ENCODE assay signal across 2 cellular contexts in the genomic region with DNA sequence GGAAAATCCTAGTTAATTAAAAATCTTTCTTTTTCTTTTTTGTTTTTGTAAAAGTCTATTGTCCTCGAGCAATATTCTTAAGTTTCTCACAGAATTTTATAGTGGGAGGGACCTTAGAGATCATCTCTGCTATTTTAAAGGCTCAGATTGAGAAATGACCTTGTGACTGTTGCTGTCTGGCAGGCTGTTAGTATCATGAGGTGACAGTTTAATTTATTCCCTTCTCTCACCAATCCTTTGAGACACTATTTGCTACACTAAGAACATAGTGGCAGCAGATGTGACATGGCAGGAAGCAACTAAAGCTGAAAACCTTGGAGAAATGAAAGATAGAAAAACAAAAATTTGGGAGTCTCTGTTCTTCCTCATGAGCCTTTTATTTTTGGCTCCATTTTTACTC.
A peak's percentile ranks its signal among the peaks of the same experiment; 100 is the strongest.
TF ChIP-seq lines count a peak whose summit lies in the region.

No MANE protein-coding gene starts in this region.

TF ChIP-seq in HEK293T, 16 proteins besides CTCF, POLR2A, EP300 and RAD21 (continued from another document):
- TF ChIP-seq, protein P1, sequence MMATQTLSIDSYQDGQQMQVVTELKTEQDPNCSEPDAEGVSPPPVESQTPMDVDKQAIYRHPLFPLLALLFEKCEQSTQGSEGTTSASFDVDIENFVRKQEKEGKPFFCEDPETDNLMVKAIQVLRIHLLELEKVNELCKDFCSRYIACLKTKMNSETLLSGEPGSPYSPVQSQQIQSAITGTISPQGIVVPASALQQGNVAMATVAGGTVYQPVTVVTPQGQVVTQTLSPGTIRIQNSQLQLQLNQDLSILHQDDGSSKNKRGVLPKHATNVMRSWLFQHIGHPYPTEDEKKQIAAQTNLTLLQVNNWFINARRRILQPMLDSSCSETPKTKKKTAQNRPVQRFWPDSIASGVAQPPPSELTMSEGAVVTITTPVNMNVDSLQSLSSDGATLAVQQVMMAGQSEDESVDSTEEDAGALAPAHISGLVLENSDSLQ (IDR thresholded peaks at IDR 0.05) = peak; percentile 65
- TF ChIP-seq HDGF (IDR thresholded peaks at IDR 0.05; ENCODE audit: borderline replicate concordance) = no peak
- TF ChIP-seq ELF4 (IDR thresholded peaks at IDR 0.05) = no peak
- no peak for TF ChIP-seq SUZ12 (IDR thresholded peaks at IDR 0.05)
- no peak for TF ChIP-seq FOXA1 (IDR thresholded peaks at IDR 0.05)
- TF ChIP-seq NFRKB (IDR thresholded peaks at IDR 0.05) = no peak

TF ChIP-seq in WTC11, 78 proteins besides CTCF, POLR2A, EP300 and RAD21:
- TF ChIP-seq, protein P2, sequence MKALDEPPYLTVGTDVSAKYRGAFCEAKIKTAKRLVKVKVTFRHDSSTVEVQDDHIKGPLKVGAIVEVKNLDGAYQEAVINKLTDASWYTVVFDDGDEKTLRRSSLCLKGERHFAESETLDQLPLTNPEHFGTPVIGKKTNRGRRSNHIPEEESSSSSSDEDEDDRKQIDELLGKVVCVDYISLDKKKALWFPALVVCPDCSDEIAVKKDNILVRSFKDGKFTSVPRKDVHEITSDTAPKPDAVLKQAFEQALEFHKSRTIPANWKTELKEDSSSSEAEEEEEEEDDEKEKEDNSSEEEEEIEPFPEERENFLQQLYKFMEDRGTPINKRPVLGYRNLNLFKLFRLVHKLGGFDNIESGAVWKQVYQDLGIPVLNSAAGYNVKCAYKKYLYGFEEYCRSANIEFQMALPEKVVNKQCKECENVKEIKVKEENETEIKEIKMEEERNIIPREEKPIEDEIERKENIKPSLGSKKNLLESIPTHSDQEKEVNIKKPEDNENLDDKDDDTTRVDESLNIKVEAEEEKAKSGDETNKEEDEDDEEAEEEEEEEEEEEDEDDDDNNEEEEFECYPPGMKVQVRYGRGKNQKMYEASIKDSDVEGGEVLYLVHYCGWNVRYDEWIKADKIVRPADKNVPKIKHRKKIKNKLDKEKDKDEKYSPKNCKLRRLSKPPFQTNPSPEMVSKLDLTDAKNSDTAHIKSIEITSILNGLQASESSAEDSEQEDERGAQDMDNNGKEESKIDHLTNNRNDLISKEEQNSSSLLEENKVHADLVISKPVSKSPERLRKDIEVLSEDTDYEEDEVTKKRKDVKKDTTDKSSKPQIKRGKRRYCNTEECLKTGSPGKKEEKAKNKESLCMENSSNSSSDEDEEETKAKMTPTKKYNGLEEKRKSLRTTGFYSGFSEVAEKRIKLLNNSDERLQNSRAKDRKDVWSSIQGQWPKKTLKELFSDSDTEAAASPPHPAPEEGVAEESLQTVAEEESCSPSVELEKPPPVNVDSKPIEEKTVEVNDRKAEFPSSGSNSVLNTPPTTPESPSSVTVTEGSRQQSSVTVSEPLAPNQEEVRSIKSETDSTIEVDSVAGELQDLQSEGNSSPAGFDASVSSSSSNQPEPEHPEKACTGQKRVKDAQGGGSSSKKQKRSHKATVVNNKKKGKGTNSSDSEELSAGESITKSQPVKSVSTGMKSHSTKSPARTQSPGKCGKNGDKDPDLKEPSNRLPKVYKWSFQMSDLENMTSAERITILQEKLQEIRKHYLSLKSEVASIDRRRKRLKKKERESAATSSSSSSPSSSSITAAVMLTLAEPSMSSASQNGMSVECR (CRISPR knock-in tag; IDR thresholded peaks at IDR 0.05; ENCODE audit: borderline replicate concordance) = no peak
- TF ChIP-seq FOXK1 (CRISPR knock-in tag; IDR thresholded peaks at IDR 0.05) = no peak
- no peak for TF ChIP-seq SP1 (CRISPR knock-in tag; conservative IDR thresholded peaks at IDR 0.05)
- no peak for TF ChIP-seq GRHL2 (CRISPR knock-in tag; IDR thresholded peaks at IDR 0.05; ENCODE audit: insufficient replicate concordance, severe bottlenecking)
- no peak for TF ChIP-seq ZBTB21 (CRISPR knock-in tag; IDR thresholded peaks at IDR 0.05; ENCODE audit: borderline replicate concordance)
- TF ChIP-seq, protein P3, sequence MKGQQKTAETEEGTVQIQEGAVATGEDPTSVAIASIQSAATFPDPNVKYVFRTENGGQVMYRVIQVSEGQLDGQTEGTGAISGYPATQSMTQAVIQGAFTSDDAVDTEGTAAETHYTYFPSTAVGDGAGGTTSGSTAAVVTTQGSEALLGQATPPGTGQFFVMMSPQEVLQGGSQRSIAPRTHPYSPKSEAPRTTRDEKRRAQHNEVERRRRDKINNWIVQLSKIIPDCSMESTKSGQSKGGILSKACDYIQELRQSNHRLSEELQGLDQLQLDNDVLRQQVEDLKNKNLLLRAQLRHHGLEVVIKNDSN (CRISPR knock-in tag; IDR thresholded peaks at IDR 0.05) = no peak
- no peak for TF ChIP-seq ZNF671 (CRISPR knock-in tag; IDR thresholded peaks at IDR 0.05)
- no peak for TF ChIP-seq PRRX2 (CRISPR knock-in tag; IDR thresholded peaks at IDR 0.05)
- no peak for TF ChIP-seq TEAD1 (CRISPR knock-in tag; IDR thresholded peaks at IDR 0.05)
- TF ChIP-seq FOXP1 (CRISPR knock-in tag; IDR thresholded peaks at IDR 0.05; ENCODE audit: borderline replicate concordance) = no peak
- no peak for TF ChIP-seq ZNF396 (CRISPR knock-in tag; IDR thresholded peaks at IDR 0.05; ENCODE audit: borderline replicate concordance)
- TF ChIP-seq HMGA2 (CRISPR knock-in tag; IDR thresholded peaks at IDR 0.05) = no peak
- TF ChIP-seq, protein P4, sequence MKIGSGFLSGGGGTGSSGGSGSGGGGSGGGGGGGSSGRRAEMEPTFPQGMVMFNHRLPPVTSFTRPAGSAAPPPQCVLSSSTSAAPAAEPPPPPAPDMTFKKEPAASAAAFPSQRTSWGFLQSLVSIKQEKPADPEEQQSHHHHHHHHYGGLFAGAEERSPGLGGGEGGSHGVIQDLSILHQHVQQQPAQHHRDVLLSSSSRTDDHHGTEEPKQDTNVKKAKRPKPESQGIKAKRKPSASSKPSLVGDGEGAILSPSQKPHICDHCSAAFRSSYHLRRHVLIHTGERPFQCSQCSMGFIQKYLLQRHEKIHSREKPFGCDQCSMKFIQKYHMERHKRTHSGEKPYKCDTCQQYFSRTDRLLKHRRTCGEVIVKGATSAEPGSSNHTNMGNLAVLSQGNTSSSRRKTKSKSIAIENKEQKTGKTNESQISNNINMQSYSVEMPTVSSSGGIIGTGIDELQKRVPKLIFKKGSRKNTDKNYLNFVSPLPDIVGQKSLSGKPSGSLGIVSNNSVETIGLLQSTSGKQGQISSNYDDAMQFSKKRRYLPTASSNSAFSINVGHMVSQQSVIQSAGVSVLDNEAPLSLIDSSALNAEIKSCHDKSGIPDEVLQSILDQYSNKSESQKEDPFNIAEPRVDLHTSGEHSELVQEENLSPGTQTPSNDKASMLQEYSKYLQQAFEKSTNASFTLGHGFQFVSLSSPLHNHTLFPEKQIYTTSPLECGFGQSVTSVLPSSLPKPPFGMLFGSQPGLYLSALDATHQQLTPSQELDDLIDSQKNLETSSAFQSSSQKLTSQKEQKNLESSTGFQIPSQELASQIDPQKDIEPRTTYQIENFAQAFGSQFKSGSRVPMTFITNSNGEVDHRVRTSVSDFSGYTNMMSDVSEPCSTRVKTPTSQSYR (CRISPR knock-in tag; IDR thresholded peaks at IDR 0.05) = no peak
- TF ChIP-seq, protein P5, sequence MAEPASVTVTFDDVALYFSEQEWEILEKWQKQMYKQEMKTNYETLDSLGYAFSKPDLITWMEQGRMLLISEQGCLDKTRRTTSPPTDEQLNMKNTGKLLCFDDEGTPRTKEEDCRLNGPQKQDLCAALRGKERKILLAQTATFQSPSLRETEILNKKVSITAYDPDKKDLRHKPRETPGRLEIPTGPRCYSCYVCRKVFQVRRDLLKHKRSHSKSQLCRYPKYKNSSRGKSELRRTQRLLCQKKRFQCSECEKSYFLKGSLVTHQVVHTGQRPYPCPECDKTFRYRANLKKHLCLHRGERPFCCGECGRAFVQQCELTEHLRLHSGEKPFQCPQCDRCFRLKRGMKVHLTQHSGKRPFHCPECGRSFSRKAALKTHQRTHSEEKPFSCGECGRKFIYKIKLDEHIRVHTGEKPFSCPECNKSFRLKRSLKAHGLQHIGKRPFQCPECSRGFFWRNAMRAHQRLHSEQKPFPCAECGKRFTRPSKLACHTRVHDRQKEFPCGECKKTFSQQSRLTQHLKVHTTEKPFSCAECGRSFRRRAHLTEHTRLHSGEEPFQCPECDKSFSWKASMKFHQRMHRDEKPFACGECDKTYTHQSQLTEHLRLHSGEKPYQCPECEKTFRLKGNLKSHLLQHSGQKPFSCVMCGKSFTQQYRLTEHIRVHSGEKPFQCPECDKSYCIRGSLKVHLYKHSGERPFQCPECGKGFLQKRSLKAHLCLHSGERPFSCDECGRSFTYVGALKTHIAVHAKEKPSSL (CRISPR knock-in tag; conservative IDR thresholded peaks at IDR 0.05) = no peak
- TF ChIP-seq CREM (CRISPR knock-in tag; IDR thresholded peaks at IDR 0.05) = no peak
- TF ChIP-seq ETV6 (CRISPR knock-in tag; IDR thresholded peaks at IDR 0.05) = no peak
- TF ChIP-seq TEAD4 (CRISPR knock-in tag; IDR thresholded peaks at IDR 0.05) = no peak
- TF ChIP-seq, protein P6, sequence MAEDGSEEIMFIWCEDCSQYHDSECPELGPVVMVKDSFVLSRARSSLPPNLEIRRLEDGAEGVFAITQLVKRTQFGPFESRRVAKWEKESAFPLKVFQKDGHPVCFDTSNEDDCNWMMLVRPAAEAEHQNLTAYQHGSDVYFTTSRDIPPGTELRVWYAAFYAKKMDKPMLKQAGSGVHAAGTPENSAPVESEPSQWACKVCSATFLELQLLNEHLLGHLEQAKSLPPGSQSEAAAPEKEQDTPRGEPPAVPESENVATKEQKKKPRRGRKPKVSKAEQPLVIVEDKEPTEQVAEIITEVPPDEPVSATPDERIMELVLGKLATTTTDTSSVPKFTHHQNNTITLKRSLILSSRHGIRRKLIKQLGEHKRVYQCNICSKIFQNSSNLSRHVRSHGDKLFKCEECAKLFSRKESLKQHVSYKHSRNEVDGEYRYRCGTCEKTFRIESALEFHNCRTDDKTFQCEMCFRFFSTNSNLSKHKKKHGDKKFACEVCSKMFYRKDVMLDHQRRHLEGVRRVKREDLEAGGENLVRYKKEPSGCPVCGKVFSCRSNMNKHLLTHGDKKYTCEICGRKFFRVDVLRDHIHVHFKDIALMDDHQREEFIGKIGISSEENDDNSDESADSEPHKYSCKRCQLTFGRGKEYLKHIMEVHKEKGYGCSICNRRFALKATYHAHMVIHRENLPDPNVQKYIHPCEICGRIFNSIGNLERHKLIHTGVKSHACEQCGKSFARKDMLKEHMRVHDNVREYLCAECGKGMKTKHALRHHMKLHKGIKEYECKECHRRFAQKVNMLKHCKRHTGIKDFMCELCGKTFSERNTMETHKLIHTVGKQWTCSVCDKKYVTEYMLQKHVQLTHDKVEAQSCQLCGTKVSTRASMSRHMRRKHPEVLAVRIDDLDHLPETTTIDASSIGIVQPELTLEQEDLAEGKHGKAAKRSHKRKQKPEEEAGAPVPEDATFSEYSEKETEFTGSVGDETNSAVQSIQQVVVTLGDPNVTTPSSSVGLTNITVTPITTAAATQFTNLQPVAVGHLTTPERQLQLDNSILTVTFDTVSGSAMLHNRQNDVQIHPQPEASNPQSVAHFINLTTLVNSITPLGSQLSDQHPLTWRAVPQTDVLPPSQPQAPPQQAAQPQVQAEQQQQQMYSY (CRISPR knock-in tag; IDR thresholded peaks at IDR 0.05) = no peak
- TF ChIP-seq GABPB1 (CRISPR knock-in tag; IDR thresholded peaks at IDR 0.05) = no peak
- TF ChIP-seq NFATC4 (CRISPR knock-in tag; IDR thresholded peaks at IDR 0.05) = no peak
